11 cellular contexts compared by ENCODE assay signal in the genomic region with DNA sequence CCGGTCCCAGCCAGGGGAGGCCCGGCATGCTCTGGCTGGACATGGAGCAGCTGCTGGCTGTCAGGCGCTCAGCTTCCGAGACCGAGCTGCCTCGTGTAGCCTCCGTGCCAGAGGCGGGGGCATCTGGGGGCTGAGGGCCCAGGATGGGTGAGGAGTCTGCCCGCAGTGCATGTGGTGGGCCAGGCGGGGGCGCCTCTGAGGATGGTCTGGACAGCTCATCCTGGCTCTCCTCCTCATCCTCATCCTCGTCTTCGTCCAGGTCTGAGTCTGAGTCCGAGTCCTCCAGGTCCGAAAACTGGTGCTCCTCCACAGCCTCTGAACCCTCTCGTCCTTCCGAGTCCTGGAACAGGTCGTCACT. TPM values are rescaled to one million over a fixed set of nuclear protein-coding genes. Genes with fewer than 3 reads are reported as not detected.
DNase-seq lines count a peak whose midpoint lies in the region; ATAC-seq, FAIRE-seq and TF ChIP-seq lines count a peak whose summit lies in the region.
"Had no signal": no experiment of that assay in that cellular context is flagged by ENCODE, and none has a peak within 500 bp of the region (broad histone marks: within the 10 kb centered on the region; RNA-seq: fewer than 3 reads in every experiment).

No MANE protein-coding gene starts in this region.

- no peaks in the 10 kb centered on the region for H3K9me3 Mint-ChIP-seq in activated CD8-positive, alpha-beta T cell treated with anti-CD3 and anti-CD28 coated beads for 36 hours

- intact Hi-C loops in activated CD8-positive, alpha-beta T cell treated with anti-CD3 and anti-CD28 coated beads for 36 hours (cut with micrococcal nuclease): no loop called here

- no peak overlapping the region for H3K27ac Mint-ChIP-seq in activated CD8-positive, alpha-beta T cell treated with anti-CD3 and anti-CD28 coated beads for 36 hours
- H3K27ac Mint-ChIP-seq: brain had no signal

- no peaks in the 10 kb centered on the region for H3K36me3 ChIP-seq in keratinocyte (ENCODE audit: control insufficient read depth in 2 of 2, extremely low read depth in 1 of 2, insufficient read depth in 2 of 2, low read length in 2 of 2)

- POLR2A ChIA-PET in activated CD8-positive, alpha-beta T cell treated with anti-CD3 and anti-CD28 coated beads for 36 hours (lab: Charles Lee): no interaction called here

- no peak overlapping the region for H3K27ac ChIP-seq in keratinocyte (ENCODE audit: control insufficient read depth, insufficient read depth, low read length)

- H3K9ac ChIP-seq in keratinocyte (ENCODE audit: control insufficient read depth, extremely low read depth, insufficient read depth, low read length): no peak overlapping the region

- peaks cover 33% of the 10 kb centered on the region for H3K36me3 Mint-ChIP-seq in activated CD8-positive, alpha-beta T cell treated with anti-CD3 and anti-CD28 coated beads for 36 hours (ENCODE audit: low read depth)

- no peak for FAIRE-seq in keratinocyte (lab: Jason Lieb, UNC)

- H3K4me1 ChIP-seq in keratinocyte (ENCODE audit: control insufficient read depth, extremely low read depth, insufficient read depth, low read length): peaks cover 5% of the 10 kb centered on the region

- no peak overlapping the region for H3K4me3 Mint-ChIP-seq in activated CD8-positive, alpha-beta T cell treated with anti-CD3 and anti-CD28 coated beads for 36 hours
- H3K4me3 Mint-ChIP-seq: brain had no signal

- H4K20me1 ChIP-seq in keratinocyte (ENCODE audit: control insufficient read depth, extremely low read depth, insufficient read depth, low read length): no peaks in the 10 kb centered on the region

- peaks cover 3% of the 10 kb centered on the region for H3K27me3 ChIP-seq in keratinocyte (ENCODE audit: control insufficient read depth, extremely low read depth, insufficient read depth, low read length)

- H3K79me2 ChIP-seq in keratinocyte (ENCODE audit: control insufficient read depth, insufficient read depth, low read length): no peaks in the 10 kb centered on the region

- dilution Hi-C loops in keratinocyte (cut with MboI; ENCODE audit: extremely low pct_ligation_motif_present, low sequenced_read_pairs): no loop called here

- no peaks in the 10 kb centered on the region for H3K9me1 ChIP-seq in keratinocyte (ENCODE audit: control insufficient read depth, extremely low read depth, insufficient read depth, low read length)

- H3K4me3 ChIP-seq in keratinocyte (ENCODE audit: control insufficient read depth in 2 of 3, extremely low read depth in 1 of 3, insufficient read depth in 2 of 3, low read depth in 1 of 3, low read length in 3 of 3): no peak overlapping the region

- no peak overlapping the region for H3K4me2 ChIP-seq in keratinocyte (ENCODE audit: control insufficient read depth, extremely low read depth, insufficient read depth, low read depth, low read length)

- no peaks in the 10 kb centered on the region for H3K9me3 ChIP-seq in keratinocyte (ENCODE audit: control insufficient read depth, low read depth, low read length)

- DNase-seq in DMS 273 (lab: John Stamatoyannopoulos, UW; ENCODE audit: unreplicated experiment) (peak; percentile 30), DMS 273 treated with DMSO at 0.1 percent for 48 hours (lab: John Stamatoyannopoulos, UW) (no peak), keratinocyte (ENCODE audit: low read depth, low spot score) (no peak), AG20443 (ENCODE audit: low spot score) (no peak), SHP77 treated with DMSO at 0.1 percent for 48 hours (lab: John Stamatoyannopoulos, UW) (no peak)
- DNase-seq in activated CD8-positive, alpha-beta T cell treated with anti-CD3 and anti-CD28 coated beads for 36 hours: peak; percentile 37
- DNase-seq: occipital lobe had no signal

- ATAC-seq in activated CD8-positive, alpha-beta T cell treated with anti-CD3 and anti-CD28 coated beads for 36 hours: no peak
- ATAC-seq in GM21786 (IDR thresholded peaks at IDR 0.05; ENCODE audit: unreplicated experiment): no peak

- no peak overlapping the region for H2AFZ ChIP-seq in keratinocyte (ENCODE audit: control insufficient read depth, low read length)

- peaks cover 4% of the 10 kb centered on the region for H3K4me1 Mint-ChIP-seq in activated CD8-positive, alpha-beta T cell treated with anti-CD3 and anti-CD28 coated beads for 36 hours (ENCODE audit: low read depth)

- TF ChIP-seq CTCF in GM12874 (IDR thresholded peaks at IDR 0.05; ENCODE audit: insufficient read depth, low read depth, low read length) (peak; percentile 79), keratinocyte (optimal IDR thresholded peaks at IDR 0.05 in 1 of 3, IDR thresholded peaks at IDR 0.05 in 1 of 3, conservative IDR thresholded peaks at IDR 0.05 in 1 of 3; ENCODE audit: extremely low read depth in 1 of 3, insufficient read depth in 2 of 3, low read length in 3 of 3) (peak; percentile 44 to 67 (median 52))
- peak; percentile 62 for TF ChIP-seq CTCF in activated CD8-positive, alpha-beta T cell treated with anti-CD3 and anti-CD28 coated beads for 36 hours (IDR thresholded peaks at IDR 0.05)

- no peaks in the 10 kb centered on the region for H3K27me3 Mint-ChIP-seq in activated CD8-positive, alpha-beta T cell treated with anti-CD3 and anti-CD28 coated beads for 36 hours

- CTCF ChIA-PET in activated CD8-positive, alpha-beta T cell treated with anti-CD3 and anti-CD28 coated beads for 36 hours (lab: Charles Lee): interaction anchor here (0.7 to 2.2 kb wide), 6 partner anchors 10 to 32 kb away, joined by 3 to 8 read pairs (median 3); no protein-coding TSS in a partner anchor

RNA-seq across cellular contexts. Expression of a gene that starts 28.9 kb away (rescaled TPM):
- not detected for total RNA-seq in activated CD8-positive, alpha-beta T cell treated with anti-CD3 and anti-CD28 coated beads for 36 hours
- polyA plus RNA-seq in keratinocyte: 0.06 to 0.34 TPM (median 0.32 TPM) in 3 replicates
- polyA plus RNA-seq in keratinocyte (2011; ENCODE audit: low read depth): 0.42 TPM
- 0.18 and 0.22 TPM in 2 replicates for polyA plus RNA-seq in keratinocyte (2011; cell fraction: cytosol; rRNA removed)
- polyA plus RNA-seq in keratinocyte (2011; cell fraction: nucleus; rRNA removed): 0.38 and 0.60 TPM in 2 replicates
- 1.9 TPM in 1 of 2 replicates, not detected in the other for polyA plus RNA-seq in keratinocyte (2012; ENCODE audit: low replicate concordance)
- 0.64 TPM in 1 of 3 replicates, not detected in the others for polyA minus RNA-seq in keratinocyte
- polyA minus RNA-seq in keratinocyte (2011; cell fraction: cytosol; rRNA and poly(A)+ RNA removed): not detected
- polyA minus RNA-seq in keratinocyte (2011; cell fraction: nucleus; rRNA and poly(A)+ RNA removed): 0.32 TPM in 1 of 2 replicates, not detected in the other
- total RNA-seq: NCI-H460, occipital lobe had no signal

Comparison
In these comparisons a context has a peak if more than half of its experiments do, and no peak if none do; other contexts are left out.
1. DNase-seq: peak in DMS 273 (single experiment) and activated CD8-positive, alpha-beta T cell treated with anti-CD3 and anti-CD28 coated beads for 36 hours (single experiment); none in DMS 273 treated with DMSO at 0.1 percent for 48 hours (single experiment), keratinocyte (single experiment), AG20443 (single experiment) and SHP77 treated with DMSO at 0.1 percent for 48 hours (single experiment).
2. Peak in every context shown above with its lines, with median percentiles within 50 percentile points of each other: CTCF ChIP-seq.